In the genomic region with DNA sequence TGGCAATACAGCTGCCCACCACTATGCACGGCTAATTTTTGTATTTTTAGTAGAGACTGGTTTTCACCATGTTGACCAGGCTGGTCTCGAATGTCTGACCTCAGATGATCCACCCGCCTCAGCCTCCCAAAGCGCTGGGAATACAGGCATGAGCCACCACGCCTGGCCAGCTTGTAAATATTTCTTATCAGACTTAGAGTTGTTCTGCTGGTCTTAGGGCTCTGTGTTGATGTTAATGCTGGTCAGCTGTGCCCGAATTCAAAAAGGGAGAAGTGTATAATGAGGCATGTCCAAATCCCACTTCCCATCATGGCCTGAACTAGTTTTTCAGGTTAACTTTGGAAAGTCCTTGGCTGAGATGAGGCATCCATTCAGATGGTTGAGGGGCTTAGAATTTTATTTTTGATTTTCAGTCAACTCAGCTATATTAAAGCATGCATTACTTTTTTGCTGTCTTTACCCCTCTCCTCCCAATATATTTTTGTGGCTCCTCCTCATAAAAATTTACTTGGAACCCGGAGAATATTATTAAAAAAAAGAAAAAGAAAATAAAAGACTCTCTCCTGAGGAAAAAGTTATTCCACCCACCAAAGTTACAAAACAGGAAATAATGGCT, we compare ENCODE assay signal across 24 cellular contexts.
"Had no signal": no experiment of that assay in that cellular context is flagged by ENCODE, and none has a peak within 500 bp of the region (broad histone marks: within the 10 kb centered on the region; RNA-seq: fewer than 3 reads in every experiment).

No MANE protein-coding gene starts in this region.

- H3K4me3 ChIP-seq: hepatocyte, lower lobe of right lung, ovary, right atrium auricular region, skin epidermis, spleen, tibial nerve, upper lobe of left lung, vagina had no signal

- DNase-seq: kidney glomerular epithelial cell; left cardiac atrium; left ventricle myocardium superior; lower lobe of right lung; mesenchymal stem cell; naive B cell; ovary; spleen; stimulated activated CD4-positive, alpha-beta T cell treated with anti-CD3 and anti-CD28 coated beads, Interleukin-4, amount 100 ng/mL, for 24 hours; stimulated activated naive CD4-positive, alpha-beta T cell treated with Interleukin-2 at 50 U/mL for 16 hours; stimulated activated naive CD8-positive, alpha-beta T cell treated with anti-CD3 and anti-CD28 coated beads, Interleukin-15, amount 100 ng/mL, for 72 hours; substantia nigra; upper lobe of left lung had no signal

- H3K4me2 ChIP-seq: hepatocyte had no signal

- H3K9me3 ChIP-seq: lower lobe of right lung, ovary, right atrium auricular region, spleen, tibial nerve, upper lobe of left lung, vagina had no signal

- H3K27me3 Mint-ChIP-seq: naive B cell had no signal

- H3K79me2 ChIP-seq: hepatocyte had no signal

- FAIRE-seq: keratinocyte had no signal

- H2AFZ ChIP-seq: hepatocyte had no signal

- H3K36me3 Mint-ChIP-seq: naive B cell; natural killer cell treated with Interleukin-12 subunit alpha and Interleukin-12 subunit beta and Interleukin-15 and Interleukin-18, amount 100 ng/mL, for 72 hours; stimulated activated effector memory CD8-positive, alpha-beta T cell treated with anti-CD3 and anti-CD28 coated beads, Interleukin-12 subunit alpha, Interleukin-12 subunit beta, amount 100 ng/mL, for 72 hours had no signal

- ATAC-seq: left cardiac atrium; left lobe of liver; left ventricle myocardium superior; lower lobe of right lung; natural killer cell treated with Interleukin-12 subunit alpha and Interleukin-12 subunit beta and Interleukin-15 and Interleukin-18, amount 100 ng/mL, for 72 hours; sciatic nerve; stimulated activated effector memory CD8-positive, alpha-beta T cell treated with anti-CD3 and anti-CD28 coated beads, Interleukin-12 subunit alpha, Interleukin-12 subunit beta, amount 100 ng/mL, for 72 hours; stimulated activated naive CD8-positive, alpha-beta T cell treated with anti-CD3 and anti-CD28 coated beads, Interleukin-15, amount 100 ng/mL, for 72 hours had no signal

- H3K27ac Mint-ChIP-seq: naive B cell; progenitor cell of endocrine pancreas; stimulated activated effector memory CD8-positive, alpha-beta T cell treated with anti-CD3 and anti-CD28 coated beads, Interleukin-12 subunit alpha, Interleukin-12 subunit beta, amount 100 ng/mL, for 72 hours; stimulated activated naive CD8-positive, alpha-beta T cell treated with anti-CD3 and anti-CD28 coated beads, Interleukin-15, amount 100 ng/mL, for 72 hours had no signal

- H3K9me3 Mint-ChIP-seq: naive B cell; natural killer cell treated with Interleukin-12 subunit alpha and Interleukin-12 subunit beta and Interleukin-15 and Interleukin-18, amount 100 ng/mL, for 72 hours; stimulated activated effector memory CD8-positive, alpha-beta T cell treated with anti-CD3 and anti-CD28 coated beads, Interleukin-12 subunit alpha, Interleukin-12 subunit beta, amount 100 ng/mL, for 72 hours; stimulated activated naive CD8-positive, alpha-beta T cell treated with anti-CD3 and anti-CD28 coated beads, Interleukin-15, amount 100 ng/mL, for 72 hours had no signal

- H3K27ac ChIP-seq: hepatocyte, lower lobe of right lung, ovary, right atrium auricular region, spleen, tibial nerve, upper lobe of left lung, vagina had no signal

- H3K36me3 ChIP-seq: lower lobe of right lung, ovary, right atrium auricular region, spleen, tibial nerve, upper lobe of left lung, vagina had no signal

- H3K4me3 Mint-ChIP-seq: naive B cell; natural killer cell treated with Interleukin-12 subunit alpha and Interleukin-12 subunit beta and Interleukin-15 and Interleukin-18, amount 100 ng/mL, for 72 hours; stimulated activated effector memory CD8-positive, alpha-beta T cell treated with anti-CD3 and anti-CD28 coated beads, Interleukin-12 subunit alpha, Interleukin-12 subunit beta, amount 100 ng/mL, for 72 hours; stimulated activated naive CD8-positive, alpha-beta T cell treated with anti-CD3 and anti-CD28 coated beads, Interleukin-15, amount 100 ng/mL, for 72 hours had no signal

- H3K27me3 ChIP-seq: hepatocyte, ovary, right atrium auricular region, spleen, tibial nerve, upper lobe of left lung, vagina had no signal
